Comparison of ENCODE assay signal across 2 cellular contexts in the genomic region with DNA sequence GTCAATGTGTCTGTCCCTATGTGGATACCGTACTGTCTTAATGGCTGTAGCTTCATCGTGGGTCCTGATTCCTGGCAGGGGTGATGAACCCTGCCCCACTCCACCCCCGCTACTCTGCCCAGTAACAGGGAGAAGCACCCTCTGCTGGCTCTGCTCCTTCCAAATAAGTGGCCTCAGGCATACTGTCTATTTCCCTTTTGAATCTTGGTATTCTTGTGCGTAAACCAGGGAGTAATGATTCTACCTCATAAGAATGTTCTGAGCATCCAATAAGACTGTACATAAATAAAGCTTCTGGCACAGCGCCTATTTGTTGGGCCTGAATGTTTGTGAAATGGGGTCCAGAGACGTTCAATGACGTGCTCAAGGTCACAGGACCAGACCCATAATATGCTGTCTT.
TF ChIP-seq lines count a peak whose summit lies in the region.

No MANE protein-coding gene starts in this region.

TF ChIP-seq in H1, 55 proteins besides CTCF, POLR2A, EP300 and RAD21:
- TF ChIP-seq RFX5 (IDR thresholded peaks at IDR 0.05; ENCODE audit: borderline replicate concordance, low read depth, low read length) (peak; percentile 75), ZNF274 (IDR thresholded peaks at IDR 0.05; ENCODE audit: borderline replicate concordance, extremely low read depth, low read length) (no peak)

TF ChIP-seq in HepG2, 621 proteins besides CTCF, POLR2A, EP300 and RAD21 (continues in another document):
- TF ChIP-seq PPARG (CRISPR knock-in tag; conservative IDR thresholded peaks at IDR 0.05) (peak; percentile 88), RXRA (CRISPR knock-in tag; IDR thresholded peaks at IDR 0.05) (peak; percentile 49; the same call in 1 of the 2 replicates), TARDBP (CRISPR knock-in tag; IDR thresholded peaks at IDR 0.05) (0 out of 2 replicates have a peak, but pooled peaks have one; percentile 30), ZNF232 (CRISPR knock-in tag; IDR thresholded peaks at IDR 0.05; ENCODE audit: borderline replicate concordance) (no peak), RORA (CRISPR knock-in tag; IDR thresholded peaks at IDR 0.05) (no peak), GATAD2A (CRISPR knock-in tag; IDR thresholded peaks at IDR 0.05) (0 out of 2 replicates have a peak, but pooled peaks have one; percentile 12), FOXA3 (CRISPR knock-in tag; IDR thresholded peaks at IDR 0.05) (0 out of 2 replicates have a peak, but pooled peaks have one; percentile 9), ETV6 (CRISPR knock-in tag; conservative IDR thresholded peaks at IDR 0.05) (no peak), RXRB (CRISPR knock-in tag; IDR thresholded peaks at IDR 0.05; ENCODE audit: borderline replicate concordance) (peak; percentile 44; the same call in 1 of the 2 replicates), MED1 (CRISPR knock-in tag; IDR thresholded peaks at IDR 0.05) (0 out of 2 replicates have a peak, but pooled peaks have one; percentile 40), STAG1 (CRISPR knock-in tag; IDR thresholded peaks at IDR 0.05) (peak; percentile 36; the same call in 1 of the 2 replicates), RFXAP (CRISPR knock-in tag; IDR thresholded peaks at IDR 0.05; ENCODE audit: borderline replicate concordance) (peak; percentile 98), ZNF431 (CRISPR knock-in tag; IDR thresholded peaks at IDR 0.05; ENCODE audit: borderline replicate concordance, low read depth) (no peak), RFX5 (IDR thresholded peaks at IDR 0.05; ENCODE audit: low read depth, low read length) (peak; percentile 89), TBL1XR1 (IDR thresholded peaks at IDR 0.05; ENCODE audit: borderline replicate concordance, low read length, partially characterized antibody) (no peak), ZNF180 (CRISPR knock-in tag; IDR thresholded peaks at IDR 0.05; ENCODE audit: borderline replicate concordance, low read depth) (no peak), CREB1 (IDR thresholded peaks at IDR 0.05) (no peak), CREB1 (CRISPR knock-in tag; IDR thresholded peaks at IDR 0.05) (peak; percentile 39), FOSL2 (CRISPR knock-in tag; IDR thresholded peaks at IDR 0.05) (peak; percentile 22; the same call in 1 of the 2 replicates), NAIF1 (CRISPR knock-in tag; IDR thresholded peaks at IDR 0.05; ENCODE audit: borderline replicate concordance) (no peak), ZNF720 (CRISPR knock-in tag; IDR thresholded peaks at IDR 0.05) (no peak)
- TF ChIP-seq, protein P1, sequence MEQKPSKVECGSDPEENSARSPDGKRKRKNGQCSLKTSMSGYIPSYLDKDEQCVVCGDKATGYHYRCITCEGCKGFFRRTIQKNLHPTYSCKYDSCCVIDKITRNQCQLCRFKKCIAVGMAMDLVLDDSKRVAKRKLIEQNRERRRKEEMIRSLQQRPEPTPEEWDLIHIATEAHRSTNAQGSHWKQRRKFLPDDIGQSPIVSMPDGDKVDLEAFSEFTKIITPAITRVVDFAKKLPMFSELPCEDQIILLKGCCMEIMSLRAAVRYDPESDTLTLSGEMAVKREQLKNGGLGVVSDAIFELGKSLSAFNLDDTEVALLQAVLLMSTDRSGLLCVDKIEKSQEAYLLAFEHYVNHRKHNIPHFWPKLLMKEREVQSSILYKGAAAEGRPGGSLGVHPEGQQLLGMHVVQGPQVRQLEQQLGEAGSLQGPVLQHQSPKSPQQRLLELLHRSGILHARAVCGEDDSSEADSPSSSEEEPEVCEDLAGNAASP (CRISPR knock-in tag; IDR thresholded peaks at IDR 0.05; ENCODE audit: borderline replicate concordance) = 0 out of 2 replicates have a peak, but pooled peaks have one; percentile 18
- TF ChIP-seq, protein P2, sequence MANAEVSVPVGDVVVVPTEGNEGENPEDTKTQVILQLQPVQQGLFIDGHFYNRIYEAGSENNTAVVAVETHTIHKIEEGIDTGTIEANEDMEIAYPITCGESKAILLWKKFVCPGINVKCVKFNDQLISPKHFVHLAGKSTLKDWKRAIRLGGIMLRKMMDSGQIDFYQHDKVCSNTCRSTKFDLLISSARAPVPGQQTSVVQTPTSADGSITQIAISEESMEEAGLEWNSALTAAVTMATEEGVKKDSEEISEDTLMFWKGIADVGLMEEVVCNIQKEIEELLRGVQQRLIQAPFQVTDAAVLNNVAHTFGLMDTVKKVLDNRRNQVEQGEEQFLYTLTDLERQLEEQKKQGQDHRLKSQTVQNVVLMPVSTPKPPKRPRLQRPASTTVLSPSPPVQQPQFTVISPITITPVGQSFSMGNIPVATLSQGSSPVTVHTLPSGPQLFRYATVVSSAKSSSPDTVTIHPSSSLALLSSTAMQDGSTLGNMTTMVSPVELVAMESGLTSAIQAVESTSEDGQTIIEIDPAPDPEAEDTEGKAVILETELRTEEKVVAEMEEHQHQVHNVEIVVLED (CRISPR knock-in tag; IDR thresholded peaks at IDR 0.05; ENCODE audit: borderline replicate concordance) = peak; percentile 15; the same call in 1 of the 2 replicates
- TF ChIP-seq, protein P3, sequence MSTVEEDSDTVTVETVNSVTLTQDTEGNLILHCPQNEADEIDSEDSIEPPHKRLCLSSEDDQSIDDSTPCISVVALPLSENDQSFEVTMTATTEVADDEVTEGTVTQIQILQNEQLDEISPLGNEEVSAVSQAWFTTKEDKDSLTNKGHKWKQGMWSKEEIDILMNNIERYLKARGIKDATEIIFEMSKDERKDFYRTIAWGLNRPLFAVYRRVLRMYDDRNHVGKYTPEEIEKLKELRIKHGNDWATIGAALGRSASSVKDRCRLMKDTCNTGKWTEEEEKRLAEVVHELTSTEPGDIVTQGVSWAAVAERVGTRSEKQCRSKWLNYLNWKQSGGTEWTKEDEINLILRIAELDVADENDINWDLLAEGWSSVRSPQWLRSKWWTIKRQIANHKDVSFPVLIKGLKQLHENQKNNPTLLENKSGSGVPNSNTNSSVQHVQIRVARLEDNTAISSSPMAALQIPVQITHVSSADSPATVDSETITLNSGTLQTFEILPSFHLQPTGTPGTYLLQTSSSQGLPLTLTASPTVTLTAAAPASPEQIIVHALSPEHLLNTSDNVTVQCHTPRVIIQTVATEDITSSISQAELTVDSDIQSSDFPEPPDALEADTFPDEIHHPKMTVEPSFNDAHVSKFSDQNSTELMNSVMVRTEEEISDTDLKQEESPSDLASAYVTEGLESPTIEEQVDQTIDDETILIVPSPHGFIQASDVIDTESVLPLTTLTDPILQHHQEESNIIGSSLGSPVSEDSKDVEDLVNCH (CRISPR knock-in tag; IDR thresholded peaks at IDR 0.05) = no peak
- TF ChIP-seq, protein P4, sequence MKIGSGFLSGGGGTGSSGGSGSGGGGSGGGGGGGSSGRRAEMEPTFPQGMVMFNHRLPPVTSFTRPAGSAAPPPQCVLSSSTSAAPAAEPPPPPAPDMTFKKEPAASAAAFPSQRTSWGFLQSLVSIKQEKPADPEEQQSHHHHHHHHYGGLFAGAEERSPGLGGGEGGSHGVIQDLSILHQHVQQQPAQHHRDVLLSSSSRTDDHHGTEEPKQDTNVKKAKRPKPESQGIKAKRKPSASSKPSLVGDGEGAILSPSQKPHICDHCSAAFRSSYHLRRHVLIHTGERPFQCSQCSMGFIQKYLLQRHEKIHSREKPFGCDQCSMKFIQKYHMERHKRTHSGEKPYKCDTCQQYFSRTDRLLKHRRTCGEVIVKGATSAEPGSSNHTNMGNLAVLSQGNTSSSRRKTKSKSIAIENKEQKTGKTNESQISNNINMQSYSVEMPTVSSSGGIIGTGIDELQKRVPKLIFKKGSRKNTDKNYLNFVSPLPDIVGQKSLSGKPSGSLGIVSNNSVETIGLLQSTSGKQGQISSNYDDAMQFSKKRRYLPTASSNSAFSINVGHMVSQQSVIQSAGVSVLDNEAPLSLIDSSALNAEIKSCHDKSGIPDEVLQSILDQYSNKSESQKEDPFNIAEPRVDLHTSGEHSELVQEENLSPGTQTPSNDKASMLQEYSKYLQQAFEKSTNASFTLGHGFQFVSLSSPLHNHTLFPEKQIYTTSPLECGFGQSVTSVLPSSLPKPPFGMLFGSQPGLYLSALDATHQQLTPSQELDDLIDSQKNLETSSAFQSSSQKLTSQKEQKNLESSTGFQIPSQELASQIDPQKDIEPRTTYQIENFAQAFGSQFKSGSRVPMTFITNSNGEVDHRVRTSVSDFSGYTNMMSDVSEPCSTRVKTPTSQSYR (CRISPR knock-in tag; IDR thresholded peaks at IDR 0.05; ENCODE audit: borderline replicate concordance) = peak; percentile 52; the same call in 1 of the 2 replicates
- TF ChIP-seq, protein P5, sequence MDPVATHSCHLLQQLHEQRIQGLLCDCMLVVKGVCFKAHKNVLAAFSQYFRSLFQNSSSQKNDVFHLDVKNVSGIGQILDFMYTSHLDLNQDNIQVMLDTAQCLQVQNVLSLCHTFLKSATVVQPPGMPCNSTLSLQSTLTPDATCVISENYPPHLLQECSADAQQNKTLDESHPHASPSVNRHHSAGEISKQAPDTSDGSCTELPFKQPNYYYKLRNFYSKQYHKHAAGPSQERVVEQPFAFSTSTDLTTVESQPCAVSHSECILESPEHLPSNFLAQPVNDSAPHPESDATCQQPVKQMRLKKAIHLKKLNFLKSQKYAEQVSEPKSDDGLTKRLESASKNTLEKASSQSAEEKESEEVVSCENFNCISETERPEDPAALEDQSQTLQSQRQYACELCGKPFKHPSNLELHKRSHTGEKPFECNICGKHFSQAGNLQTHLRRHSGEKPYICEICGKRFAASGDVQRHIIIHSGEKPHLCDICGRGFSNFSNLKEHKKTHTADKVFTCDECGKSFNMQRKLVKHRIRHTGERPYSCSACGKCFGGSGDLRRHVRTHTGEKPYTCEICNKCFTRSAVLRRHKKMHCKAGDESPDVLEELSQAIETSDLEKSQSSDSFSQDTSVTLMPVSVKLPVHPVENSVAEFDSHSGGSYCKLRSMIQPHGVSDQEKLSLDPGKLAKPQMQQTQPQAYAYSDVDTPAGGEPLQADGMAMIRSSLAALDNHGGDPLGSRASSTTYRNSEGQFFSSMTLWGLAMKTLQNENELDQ (CRISPR knock-in tag; IDR thresholded peaks at IDR 0.05; ENCODE audit: borderline replicate concordance) = no peak
- TF ChIP-seq, protein P6, sequence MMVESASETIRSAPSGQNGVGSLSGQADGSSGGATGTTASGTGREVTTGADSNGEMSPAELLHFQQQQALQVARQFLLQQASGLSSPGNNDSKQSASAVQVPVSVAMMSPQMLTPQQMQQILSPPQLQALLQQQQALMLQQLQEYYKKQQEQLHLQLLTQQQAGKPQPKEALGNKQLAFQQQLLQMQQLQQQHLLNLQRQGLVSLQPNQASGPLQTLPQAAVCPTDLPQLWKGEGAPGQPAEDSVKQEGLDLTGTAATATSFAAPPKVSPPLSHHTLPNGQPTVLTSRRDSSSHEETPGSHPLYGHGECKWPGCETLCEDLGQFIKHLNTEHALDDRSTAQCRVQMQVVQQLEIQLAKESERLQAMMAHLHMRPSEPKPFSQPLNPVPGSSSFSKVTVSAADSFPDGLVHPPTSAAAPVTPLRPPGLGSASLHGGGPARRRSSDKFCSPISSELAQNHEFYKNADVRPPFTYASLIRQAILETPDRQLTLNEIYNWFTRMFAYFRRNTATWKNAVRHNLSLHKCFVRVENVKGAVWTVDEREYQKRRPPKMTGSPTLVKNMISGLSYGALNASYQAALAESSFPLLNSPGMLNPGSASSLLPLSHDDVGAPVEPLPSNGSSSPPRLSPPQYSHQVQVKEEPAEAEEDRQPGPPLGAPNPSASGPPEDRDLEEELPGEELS (CRISPR knock-in tag; IDR thresholded peaks at IDR 0.05) = peak; percentile 17; the same call in 1 of the 2 replicates
- TF ChIP-seq, protein P7, sequence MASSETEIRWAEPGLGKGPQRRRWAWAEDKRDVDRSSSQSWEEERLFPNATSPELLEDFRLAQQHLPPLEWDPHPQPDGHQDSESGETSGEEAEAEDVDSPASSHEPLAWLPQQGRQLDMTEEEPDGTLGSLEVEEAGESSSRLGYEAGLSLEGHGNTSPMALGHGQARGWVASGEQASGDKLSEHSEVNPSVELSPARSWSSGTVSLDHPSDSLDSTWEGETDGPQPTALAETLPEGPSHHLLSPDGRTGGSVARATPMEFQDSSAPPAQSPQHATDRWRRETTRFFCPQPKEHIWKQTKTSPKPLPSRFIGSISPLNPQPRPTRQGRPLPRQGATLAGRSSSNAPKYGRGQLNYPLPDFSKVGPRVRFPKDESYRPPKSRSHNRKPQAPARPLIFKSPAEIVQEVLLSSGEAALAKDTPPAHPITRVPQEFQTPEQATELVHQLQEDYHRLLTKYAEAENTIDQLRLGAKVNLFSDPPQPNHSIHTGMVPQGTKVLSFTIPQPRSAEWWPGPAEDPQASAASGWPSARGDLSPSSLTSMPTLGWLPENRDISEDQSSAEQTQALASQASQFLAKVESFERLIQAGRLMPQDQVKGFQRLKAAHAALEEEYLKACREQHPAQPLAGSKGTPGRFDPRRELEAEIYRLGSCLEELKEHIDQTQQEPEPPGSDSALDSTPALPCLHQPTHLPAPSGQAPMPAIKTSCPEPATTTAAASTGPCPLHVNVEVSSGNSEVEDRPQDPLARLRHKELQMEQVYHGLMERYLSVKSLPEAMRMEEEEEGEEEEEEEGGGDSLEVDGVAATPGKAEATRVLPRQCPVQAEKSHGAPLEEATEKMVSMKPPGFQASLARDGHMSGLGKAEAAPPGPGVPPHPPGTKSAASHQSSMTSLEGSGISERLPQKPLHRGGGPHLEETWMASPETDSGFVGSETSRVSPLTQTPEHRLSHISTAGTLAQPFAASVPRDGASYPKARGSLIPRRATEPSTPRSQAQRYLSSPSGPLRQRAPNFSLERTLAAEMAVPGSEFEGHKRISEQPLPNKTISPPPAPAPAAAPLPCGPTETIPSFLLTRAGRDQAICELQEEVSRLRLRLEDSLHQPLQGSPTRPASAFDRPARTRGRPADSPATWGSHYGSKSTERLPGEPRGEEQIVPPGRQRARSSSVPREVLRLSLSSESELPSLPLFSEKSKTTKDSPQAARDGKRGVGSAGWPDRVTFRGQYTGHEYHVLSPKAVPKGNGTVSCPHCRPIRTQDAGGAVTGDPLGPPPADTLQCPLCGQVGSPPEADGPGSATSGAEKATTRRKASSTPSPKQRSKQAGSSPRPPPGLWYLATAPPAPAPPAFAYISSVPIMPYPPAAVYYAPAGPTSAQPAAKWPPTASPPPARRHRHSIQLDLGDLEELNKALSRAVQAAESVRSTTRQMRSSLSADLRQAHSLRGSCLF (CRISPR knock-in tag; IDR thresholded peaks at IDR 0.05; ENCODE audit: borderline replicate concordance) = no peak
- TF ChIP-seq, protein P8, sequence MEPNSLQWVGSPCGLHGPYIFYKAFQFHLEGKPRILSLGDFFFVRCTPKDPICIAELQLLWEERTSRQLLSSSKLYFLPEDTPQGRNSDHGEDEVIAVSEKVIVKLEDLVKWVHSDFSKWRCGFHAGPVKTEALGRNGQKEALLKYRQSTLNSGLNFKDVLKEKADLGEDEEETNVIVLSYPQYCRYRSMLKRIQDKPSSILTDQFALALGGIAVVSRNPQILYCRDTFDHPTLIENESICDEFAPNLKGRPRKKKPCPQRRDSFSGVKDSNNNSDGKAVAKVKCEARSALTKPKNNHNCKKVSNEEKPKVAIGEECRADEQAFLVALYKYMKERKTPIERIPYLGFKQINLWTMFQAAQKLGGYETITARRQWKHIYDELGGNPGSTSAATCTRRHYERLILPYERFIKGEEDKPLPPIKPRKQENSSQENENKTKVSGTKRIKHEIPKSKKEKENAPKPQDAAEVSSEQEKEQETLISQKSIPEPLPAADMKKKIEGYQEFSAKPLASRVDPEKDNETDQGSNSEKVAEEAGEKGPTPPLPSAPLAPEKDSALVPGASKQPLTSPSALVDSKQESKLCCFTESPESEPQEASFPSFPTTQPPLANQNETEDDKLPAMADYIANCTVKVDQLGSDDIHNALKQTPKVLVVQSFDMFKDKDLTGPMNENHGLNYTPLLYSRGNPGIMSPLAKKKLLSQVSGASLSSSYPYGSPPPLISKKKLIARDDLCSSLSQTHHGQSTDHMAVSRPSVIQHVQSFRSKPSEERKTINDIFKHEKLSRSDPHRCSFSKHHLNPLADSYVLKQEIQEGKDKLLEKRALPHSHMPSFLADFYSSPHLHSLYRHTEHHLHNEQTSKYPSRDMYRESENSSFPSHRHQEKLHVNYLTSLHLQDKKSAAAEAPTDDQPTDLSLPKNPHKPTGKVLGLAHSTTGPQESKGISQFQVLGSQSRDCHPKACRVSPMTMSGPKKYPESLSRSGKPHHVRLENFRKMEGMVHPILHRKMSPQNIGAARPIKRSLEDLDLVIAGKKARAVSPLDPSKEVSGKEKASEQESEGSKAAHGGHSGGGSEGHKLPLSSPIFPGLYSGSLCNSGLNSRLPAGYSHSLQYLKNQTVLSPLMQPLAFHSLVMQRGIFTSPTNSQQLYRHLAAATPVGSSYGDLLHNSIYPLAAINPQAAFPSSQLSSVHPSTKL (CRISPR knock-in tag; IDR thresholded peaks at IDR 0.05) = 0 out of 2 replicates have a peak, but pooled peaks have one; percentile 9
